In genomic region chr10:12833451-12833850, GRCh38 we compare ENCODE assay signal across 27 cellular contexts.
"Had no signal": no experiment of that assay in that cellular context is flagged by ENCODE, and none has a peak within 500 bp of the region (broad histone marks: within the 10 kb centered on the region; RNA-seq: fewer than 3 reads in every experiment).

No MANE protein-coding gene starts in this region.

- H3K4me2 ChIP-seq: neural progenitor cell had no signal

- H3K79me2 ChIP-seq: parathyroid adenoma had no signal

- H3K36me3 ChIP-seq: neural progenitor cell, right atrium auricular region, tibial artery had no signal

- H3K4me1 ChIP-seq: gastroesophageal sphincter, parathyroid adenoma had no signal

- H3K27me3 ChIP-seq: gastroesophageal sphincter, neural progenitor cell, right atrium auricular region, testis, tibial artery had no signal

- DNase-seq: cerebellar nuclear complex; cortex of kidney; effector memory CD8-positive, alpha-beta T cell; foreskin fibroblast; glutamatergic neuron; heart right ventricle; hippocampal formation; islet precursor cell; left ventricle myocardium superior; mesenchymal stem cell; midbrain; stimulated activated CD4-positive, alpha-beta T cell treated with anti-CD3 and anti-CD28 coated beads, Interleukin-4, amount 100 ng/mL, for 4 hours; stimulated activated naive CD8-positive, alpha-beta T cell treated with anti-CD3 and anti-CD28 coated beads, Interleukin-15, Interleukin-2, amounts not matched to agents 100 U/mL and 50 U/mL, for 24 hours; substantia nigra; testis had no signal

- H3K4me3 ChIP-seq: gastroesophageal sphincter, heart right ventricle, lung, neural progenitor cell, right atrium auricular region, testis, tibial artery had no signal

- H2AFZ ChIP-seq: neural progenitor cell, parathyroid adenoma had no signal

- H3K9me3 ChIP-seq: gastroesophageal sphincter, heart right ventricle, right atrium auricular region, testis, tibial artery had no signal

- H3K4me3 Mint-ChIP-seq: effector memory CD8-positive, alpha-beta T cell; naive thymus-derived CD4-positive, alpha-beta T cell; nephron; neural progenitor cell; stimulated activated memory B cell treated with anti-CD40 and anti-IgM and Interleukin-4, amounts not matched to agents 10 μg/mL and 1 μg/mL and 100 μg/mL, for 72 hours; type B pancreatic cell had no signal

- H3K27me3 Mint-ChIP-seq: effector memory CD8-positive, alpha-beta T cell; naive thymus-derived CD4-positive, alpha-beta T cell; stimulated activated memory B cell treated with anti-CD40 and anti-IgM and Interleukin-4, amounts not matched to agents 10 μg/mL and 1 μg/mL and 100 μg/mL, for 72 hours had no signal

- H3K27ac Mint-ChIP-seq: effector memory CD8-positive, alpha-beta T cell; nephron; neural progenitor cell; progenitor cell of endocrine pancreas; stimulated activated memory B cell treated with anti-CD40 and anti-IgM and Interleukin-4, amounts not matched to agents 10 μg/mL and 1 μg/mL and 100 μg/mL, for 72 hours; type B pancreatic cell had no signal

- H3K4me1 Mint-ChIP-seq: naive thymus-derived CD4-positive, alpha-beta T cell; stimulated activated memory B cell treated with anti-CD40 and anti-IgM and Interleukin-4, amounts not matched to agents 10 μg/mL and 1 μg/mL and 100 μg/mL, for 72 hours had no signal

- FAIRE-seq: endometrium had no signal

- H3K9me3 Mint-ChIP-seq: effector memory CD8-positive, alpha-beta T cell; nephron; neural progenitor cell; stimulated activated memory B cell treated with anti-CD40 and anti-IgM and Interleukin-4, amounts not matched to agents 10 μg/mL and 1 μg/mL and 100 μg/mL, for 72 hours; type B pancreatic cell had no signal

- H3K27ac ChIP-seq: gastroesophageal sphincter, heart right ventricle, neural progenitor cell, parathyroid adenoma, right atrium auricular region, testis, tibial artery had no signal

- H3K9ac ChIP-seq: neural progenitor cell, parathyroid adenoma had no signal
